Comparison of ENCODE assay signal across 9 cellular contexts in the genomic region with DNA sequence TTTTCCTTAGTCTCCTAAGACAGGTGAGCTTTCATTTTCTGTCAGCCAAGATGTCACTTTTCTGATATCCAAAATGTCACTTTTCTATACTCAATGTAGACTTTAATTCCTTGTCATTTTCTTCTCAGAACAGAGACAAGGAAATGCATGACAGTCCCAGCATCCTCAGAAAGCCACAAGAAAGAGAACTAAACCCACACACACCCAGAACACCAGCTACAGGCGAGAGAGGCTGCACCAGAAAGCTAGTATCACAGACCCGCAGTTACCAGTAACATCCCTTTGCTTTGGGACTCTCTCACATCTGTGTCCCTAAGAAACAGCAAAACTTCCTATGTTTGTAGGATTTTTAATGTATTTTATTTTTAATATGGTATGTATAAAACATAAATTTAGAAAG. TPM values are rescaled to one million over a fixed set of nuclear protein-coding genes. Genes with fewer than 3 reads are reported as not detected.
DNase-seq lines count a peak whose midpoint lies in the region; ATAC-seq and TF ChIP-seq lines count a peak whose summit lies in the region.
"Had no signal": no experiment of that assay in that cellular context is flagged by ENCODE, and none has a peak within 500 bp of the region (broad histone marks: within the 10 kb centered on the region; RNA-seq: fewer than 3 reads in every experiment).

No MANE protein-coding gene starts in this region.

- peak overlapping the region; percentile 89 for H3K27ac Mint-ChIP-seq in activated T-helper 17 cell treated with anti-CD3 and anti-CD28 coated beads, Interleukin-2, amount 50 U/mL, for 72 hours
- H3K27ac Mint-ChIP-seq in natural killer cell, result peak overlapping the region; percentile 85 to 88

- peak; percentile 65 for ATAC-seq in activated T-helper 17 cell treated with anti-CD3 and anti-CD28 coated beads, Interleukin-2, amount 50 U/mL, for 72 hours (replicated peaks)
- ATAC-seq in natural killer cell (peak in 1 of 3 donors; percentile 48), GM21717 (IDR thresholded peaks at IDR 0.05; ENCODE audit: unreplicated experiment) (no peak), GM19351 (IDR thresholded peaks at IDR 0.05; ENCODE audit: unreplicated experiment) (no peak), GM18907 (IDR thresholded peaks at IDR 0.05; ENCODE audit: unreplicated experiment) (no peak)

- DNase-seq in CD1c-positive myeloid dendritic cell (ENCODE audit: extremely low spot score) (peak; percentile 70), T follicular helper cell (ENCODE audit: low read depth) (peak; percentile 57), natural killer cell (no peak), DMS114 treated with DMSO at 0.1 percent for 48 hours (lab: John Stamatoyannopoulos, UW; ENCODE audit: unreplicated experiment) (no peak)

- no peak for TF ChIP-seq CTCF in natural killer cell (IDR thresholded peaks at IDR 0.05)

- intact Hi-C loops in natural killer cell (cut with micrococcal nuclease), result loop anchor here (5.0 kb wide), 1 partner anchor 193 kb away; no protein-coding TSS in a partner anchor

- peak overlapping the region; percentile 81 for H3K4me3 Mint-ChIP-seq in activated T-helper 17 cell treated with anti-CD3 and anti-CD28 coated beads, Interleukin-2, amount 50 U/mL, for 72 hours
- H3K4me3 Mint-ChIP-seq in natural killer cell, result peak overlapping the region; percentile 88

- no peaks in the 10 kb centered on the region for H3K9me3 Mint-ChIP-seq in activated T-helper 17 cell treated with anti-CD3 and anti-CD28 coated beads, Interleukin-2, amount 50 U/mL, for 72 hours
- H3K9me3 Mint-ChIP-seq in natural killer cell, result no peaks in the 10 kb centered on the region

- H3K27me3 Mint-ChIP-seq in activated T-helper 17 cell treated with anti-CD3 and anti-CD28 coated beads, Interleukin-2, amount 50 U/mL, for 72 hours, result no peaks in the 10 kb centered on the region
- H3K27me3 Mint-ChIP-seq in natural killer cell (ENCODE audit: low read depth in 2 of 2), result no peaks in the 10 kb centered on the region

- peaks cover 61% of the 10 kb centered on the region for H3K36me3 Mint-ChIP-seq in activated T-helper 17 cell treated with anti-CD3 and anti-CD28 coated beads, Interleukin-2, amount 50 U/mL, for 72 hours (ENCODE audit: low read depth)
- H3K36me3 Mint-ChIP-seq in natural killer cell, result no peaks in the 10 kb centered on the region

- peaks cover 36% of the 10 kb centered on the region for H3K4me1 Mint-ChIP-seq in activated T-helper 17 cell treated with anti-CD3 and anti-CD28 coated beads, Interleukin-2, amount 50 U/mL, for 72 hours
- H3K4me1 Mint-ChIP-seq in natural killer cell, result peaks cover 55 to 58% of the 10 kb centered on the region in 2 donors

RNA-seq across cellular contexts. Expression of a gene that starts 17.1 kb away (rescaled TPM):
- total RNA-seq in activated T-helper 17 cell treated with anti-CD3 and anti-CD28 coated beads, Interleukin-2, amount 50 U/mL, for 72 hours, result 10 to 100 TPM; 21.3 to 23.6 TPM
- total RNA-seq in natural killer cell, result 10 to 100 TPM; 26.6 to 35.1 (median 31.2) TPM

RNA-seq across cellular contexts. Expression of a gene that starts 32.7 kb away (rescaled TPM):
- total RNA-seq in activated T-helper 17 cell treated with anti-CD3 and anti-CD28 coated beads, Interleukin-2, amount 50 U/mL, for 72 hours, result 1 to 10 TPM in 1 of 2 donors, under 1 TPM in 1; 0.95 to 1.2 TPM
- under 1 TPM; 0.47 to 0.75 (median 0.75) TPM for total RNA-seq in natural killer cell
- total RNA-seq: M059J had no signal

RNA-seq across cellular contexts. Expression of a gene that starts 52.2 kb away (rescaled TPM):
- not detected for total RNA-seq in activated T-helper 17 cell treated with anti-CD3 and anti-CD28 coated beads, Interleukin-2, amount 50 U/mL, for 72 hours
- not detected for total RNA-seq in natural killer cell
- total RNA-seq: M059J had no signal

Comparison
In these comparisons a context has a peak if more than half of its experiments do, and no peak if none do; other contexts are left out.
1. DNase-seq: peak in CD1c-positive myeloid dendritic cell (single experiment) and T follicular helper cell (single experiment); none in natural killer cell (single experiment) and DMS114 treated with DMSO at 0.1 percent for 48 hours (single experiment).